20 cellular contexts compared by ENCODE assay signal in the genomic region with DNA sequence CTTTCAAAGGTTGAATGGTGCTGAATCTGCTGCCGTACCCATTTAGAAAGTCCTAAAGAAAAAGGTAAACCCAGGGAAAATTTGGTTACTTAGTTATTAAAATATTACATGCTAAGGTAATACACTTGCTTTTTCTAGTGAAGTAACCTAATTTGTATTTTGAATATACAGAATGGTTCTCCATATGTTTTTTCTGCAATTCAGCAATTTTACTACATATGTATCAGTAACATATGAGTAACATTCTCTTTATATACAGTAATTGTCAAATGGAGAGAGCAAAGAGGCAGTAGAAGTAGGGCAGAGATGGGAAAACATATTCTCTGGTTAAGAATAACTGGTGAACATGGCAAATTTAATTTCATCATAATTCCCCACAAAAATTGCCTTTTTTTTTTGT.
A peak's percentile ranks its signal among the peaks of the same experiment; 100 is the strongest.
DNase-seq lines count a peak whose midpoint lies in the region; ATAC-seq, FAIRE-seq and TF ChIP-seq lines count a peak whose summit lies in the region.
"Had no signal": no experiment of that assay in that cellular context is flagged by ENCODE, and none has a peak within 500 bp of the region (broad histone marks: within the 10 kb centered on the region; RNA-seq: fewer than 3 reads in every experiment).

No MANE protein-coding gene starts in this region.

- no peak overlapping the region for H3K4ac ChIP-seq in IMR-90 (ENCODE audit: low read depth, low read length)

- no peak overlapping the region for H4K8ac ChIP-seq in IMR-90 (ENCODE audit: low read depth in 2 of 2, low read length in 2 of 2)

- dilution Hi-C loops in IMR-90 (cut with HindIII; ENCODE audit: low sequenced_read_pairs, unreplicated experiment) = no loop called here

- H2AK5ac ChIP-seq in IMR-90 (ENCODE audit: low read depth, low read length) = no peak overlapping the region

- H4K5ac ChIP-seq in IMR-90 (ENCODE audit: low read depth, low read length) = no peak overlapping the region

- H3K9me3 ChIP-seq in A549 (no peaks in the 10 kb centered on the region), IMR-90 (ENCODE audit: control insufficient read depth, insufficient read depth, low read length) (no peaks in the 10 kb centered on the region), K562 (replicated peaks; ENCODE audit: control insufficient read depth, insufficient read depth, low read depth, low read length) (no peaks in the 10 kb centered on the region), osteoblast (ENCODE audit: low read depth, low read length) (no peaks in the 10 kb centered on the region), MM.1S (replicated peaks; ENCODE audit: insufficient read depth, low read length) (no peaks in the 10 kb centered on the region)
- H3K9me3 ChIP-seq: Caco-2 had no signal

- FAIRE-seq in A549 (lab: Jason Lieb, UNC) (no peak), K562 (lab: Jason Lieb, UNC) (no peak), GM12892 (lab: Jason Lieb, UNC) (no peak)
- FAIRE-seq: A204.1, D721Med, G401.6 had no signal

- H3K4me2 ChIP-seq in A549 (no peak overlapping the region), IMR-90 (ENCODE audit: low read depth, low read length) (no peak overlapping the region), K562 (ENCODE audit: insufficient read depth, low read length) (no peak overlapping the region), osteoblast (ENCODE audit: insufficient read depth, low read length) (no peak overlapping the region), MM.1S (ENCODE audit: low read depth, low read length) (no peak overlapping the region)
- H3K4me2 ChIP-seq: BLaER1 treated with 17β-estradiol and CSF1 and Interleukin-3, amounts not matched to agents 10 nM and 100 nM had no signal

- TF ChIP-seq EP300 in A549 (IDR thresholded peaks at IDR 0.05) (no peak), K562 (IDR thresholded peaks at IDR 0.05; ENCODE audit: low read length) (no peak)

- H4K20me1 ChIP-seq in IMR-90 (ENCODE audit: insufficient read depth, low read length) = no peaks in the 10 kb centered on the region
- no peaks in the 10 kb centered on the region for H4K20me1 ChIP-seq in K562 (replicated peaks; ENCODE audit: control insufficient read depth, insufficient read depth, low read length)
- H4K20me1 ChIP-seq in osteoblast (ENCODE audit: insufficient read depth, low read length) = no peaks in the 10 kb centered on the region
- no peaks in the 10 kb centered on the region; the same call in 1 of the 2 replicates for H4K20me1 ChIP-seq in MM.1S (ENCODE audit: insufficient read depth, low read length)
- H4K20me1 ChIP-seq: BLaER1 treated with 17β-estradiol and CSF1 and Interleukin-3, amounts not matched to agents 10 nM and 100 nM had no signal

- no peaks in the 10 kb centered on the region for H3K79me2 ChIP-seq in K562 (ENCODE audit: control insufficient read depth, insufficient read depth, low read length)
- H3K79me2 ChIP-seq in osteoblast (ENCODE audit: insufficient read depth, low read length) = no peaks in the 10 kb centered on the region
- H3K79me2 ChIP-seq in MM.1S (ENCODE audit: low read length) = no peaks in the 10 kb centered on the region

- H3K4me3 ChIP-seq in A549 = no peak overlapping the region
- no peak overlapping the region for H3K4me3 ChIP-seq in IMR-90 (ENCODE audit: insufficient read depth, low read depth, low read length)
- H3K4me3 ChIP-seq in K562 = no peak overlapping the region
- no peak overlapping the region for H3K4me3 ChIP-seq in osteoblast (ENCODE audit: insufficient read depth, low read length)
- H3K4me3 ChIP-seq in MM.1S (ENCODE audit: low read length) = no peak overlapping the region
- H3K4me3 ChIP-seq: BLaER1 treated with 17β-estradiol and CSF1 and Interleukin-3, amounts not matched to agents 10 nM and 100 nM had no signal

- no peak overlapping the region for H3K27ac ChIP-seq in A549
- no peak overlapping the region for H3K27ac ChIP-seq in IMR-90 (ENCODE audit: insufficient read depth, low read length)
- H3K27ac ChIP-seq in K562 (ENCODE audit: extremely low read depth, low read depth, low read length) = no peak overlapping the region
- H3K27ac ChIP-seq in osteoblast (ENCODE audit: low read depth, low read length) = no peak overlapping the region
- no peak overlapping the region for H3K27ac ChIP-seq in MM.1S (ENCODE audit: low read length)
- H3K27ac ChIP-seq: BLaER1 treated with 17β-estradiol and CSF1 and Interleukin-3, amounts not matched to agents 10 nM and 100 nM; C4-2B had no signal

- intact Hi-C loops in IMR-90 (cut with micrococcal nuclease) = no loop called here
- intact Hi-C loops in K562 (cut with micrococcal nuclease) = no loop called here

- WGBS in A549 (ENCODE audit: missing lambda C conversion rate) = 98% methylated on average over 1 of the region's 1 CpG
- WGBS in IMR-90 (ENCODE audit: extremely low coverage in 2 of 2, insufficient read length in 1 of 2), 2 experiments = no CpG with 5 or more reads among the region's 1 CpG
- 93% methylated on average over 1 of the region's 1 CpG for WGBS in K562 (ENCODE audit: insufficient coverage, low coverage, missing lambda C conversion rate)

- no peak overlapping the region for H4K91ac ChIP-seq in IMR-90 (ENCODE audit: insufficient read depth, low read depth, low read length)

- H3K14ac ChIP-seq in IMR-90 (replicated peaks; ENCODE audit: low read depth, low read length) = no peak overlapping the region

- no peaks in the 10 kb centered on the region for H3K9me2 ChIP-seq in MM.1S (replicated peaks; ENCODE audit: insufficient read depth, low read length)

- TF ChIP-seq RAD21 in A549 (conservative IDR thresholded peaks at IDR 0.05 in 1 of 2, IDR thresholded peaks at IDR 0.05 in 1 of 2) = no peak
- TF ChIP-seq RAD21 in IMR-90 (IDR thresholded peaks at IDR 0.05; ENCODE audit: low read length) = no peak
- TF ChIP-seq RAD21 in K562 (CRISPR knock-in tag; conservative IDR thresholded peaks at IDR 0.05 in 1 of 2, IDR thresholded peaks at IDR 0.05 in 1 of 2) = no peak

- no peak overlapping the region for H3K18ac ChIP-seq in IMR-90 (ENCODE audit: low read depth, low read length)

- TF ChIP-seq CTCF in A549 (IDR thresholded peaks at IDR 0.05) = no peak
- TF ChIP-seq CTCF in IMR-90 (conservative IDR thresholded peaks at IDR 0.05; ENCODE audit: low read depth, low read length) = no peak
- no peak for TF ChIP-seq CTCF in K562 (IDR thresholded peaks at IDR 0.05 in 2 of 3, conservative IDR thresholded peaks at IDR 0.05 in 1 of 3; ENCODE audit: insufficient read depth in 2 of 3, low read depth in 1 of 3, low read length in 3 of 3)
- no peak for TF ChIP-seq CTCF in osteoblast (IDR thresholded peaks at IDR 0.05; ENCODE audit: extremely low read depth, low read depth, low read length)
- no peak for TF ChIP-seq CTCF in MM.1S (IDR thresholded peaks at IDR 0.05; ENCODE audit: low read length)

- H3K23ac ChIP-seq in IMR-90 (ENCODE audit: low read depth, low read length) = no peak overlapping the region

- H3K9me1 ChIP-seq in IMR-90 (ENCODE audit: insufficient read depth, low read length) (no peaks in the 10 kb centered on the region), K562 (ENCODE audit: control insufficient read depth, insufficient read depth, low read length) (no peaks in the 10 kb centered on the region)

- CTCF ChIA-PET in A549 (lab: Yijun Ruan, JAX) = no interaction called here
- CTCF ChIA-PET in IMR-90 (lab: Yijun Ruan, JAX) = no interaction called here
- CTCF ChIA-PET in K562 (lab: Yijun Ruan, JAX; ENCODE audit: low intra/inter-chr PET ratio) = no interaction called here

- H3K56ac ChIP-seq in IMR-90 (ENCODE audit: extremely low read depth, insufficient read depth, low read length) = no peak overlapping the region

- DNase-seq in A549 (ENCODE audit: low read depth in 1 of 2, low spot score in 1 of 2) (no peak), IMR-90 (no peak), K562 (ENCODE audit: extremely low read depth in 1 of 4, low spot score in 3 of 4) (no peak), osteoblast (ENCODE audit: insufficient read length, low spot score, missing footprints) (peak; percentile 32), MM.1S (no peak), GM12892 (ENCODE audit: insufficient read length) (no peak)
- DNase-seq: 8988T; AML-193; Caco-2; Calu3; CD4-positive, alpha-beta T cell; CD8-positive, alpha-beta T cell; DMS79 treated with DMSO at 0.1 percent for 48 hours; GF-D8 had no signal

- H2AK9ac ChIP-seq in IMR-90 (replicated peaks; ENCODE audit: low read depth, low read length, poor library complexity) = no peak overlapping the region

- POLR2A ChIA-PET in A549 (lab: Yijun Ruan, JAX) = no interaction called here
- POLR2A ChIA-PET in IMR-90 (lab: Charles Lee; ENCODE audit: unreplicated experiment) = no interaction called here
- POLR2A ChIA-PET in K562 (lab: Yijun Ruan, JAX) = no interaction called here

- ATAC-seq in A549 (no peak), IMR-90 (ENCODE audit: low read depth) (no peak), K562 (no peak), GM18520 (IDR thresholded peaks at IDR 0.05; ENCODE audit: unreplicated experiment) (no peak)
- ATAC-seq: CD8-positive, alpha-beta T cell had no signal

- H2BK5ac ChIP-seq in IMR-90 (ENCODE audit: low read depth, low read length, poor library complexity, severe bottlenecking) = no peak overlapping the region

- H2BK20ac ChIP-seq in IMR-90 (ENCODE audit: low read depth, low read length) = no peak overlapping the region

- in situ Hi-C loops in IMR-90 (cut with MboI; ENCODE audit: low sequenced_read_pairs) = no loop called here
- in situ Hi-C loops in K562 (cut with MboI) = no loop called here

- no peak for TF ChIP-seq POLR2A in A549 (IDR thresholded peaks at IDR 0.05; ENCODE audit: low read length)
- TF ChIP-seq POLR2A in IMR-90 (IDR thresholded peaks at IDR 0.05; ENCODE audit: low read depth, low read length) = no peak
- no peak for TF ChIP-seq POLR2A in K562 (conservative IDR thresholded peaks at IDR 0.05)
- TF ChIP-seq POLR2A in GM12892 (IDR thresholded peaks at IDR 0.05; ENCODE audit: low read depth, low read length) = no peak

- 0 out of 4 replicates have a peak, but pooled peaks cover 0 to 6% of the 10 kb centered on the region in 2 experiments for H3K79me1 ChIP-seq in IMR-90 (ENCODE audit: low read depth in 1 of 2, low read length in 2 of 2)

- peaks cover 1% of the 10 kb centered on the region; the same call in 1 of the 2 replicates for H3K36me3 ChIP-seq in IMR-90 (ENCODE audit: control insufficient read depth, insufficient read depth, low read length)
- peaks cover 18% of the 10 kb centered on the region; the same call in 1 of the 3 replicates for H3K36me3 ChIP-seq in K562 (ENCODE audit: control insufficient read depth, insufficient read depth, low read length)
- peaks cover 7% of the 10 kb centered on the region for H3K36me3 ChIP-seq in osteoblast (ENCODE audit: insufficient read depth, low read length)
- H3K36me3 ChIP-seq in MM.1S (replicated peaks; ENCODE audit: insufficient read depth, low read length) = no peaks in the 10 kb centered on the region

- no peaks in the 10 kb centered on the region for H3K4me1 ChIP-seq in A549
- no peaks in the 10 kb centered on the region for H3K4me1 ChIP-seq in IMR-90 (ENCODE audit: control insufficient read depth, insufficient read depth, low read length)
- H3K4me1 ChIP-seq in K562 (replicated peaks in 1 of 2; ENCODE audit: control insufficient read depth in 2 of 2, insufficient read depth in 2 of 2, low read length in 2 of 2) = no peaks in the 10 kb centered on the region
- no peaks in the 10 kb centered on the region for H3K4me1 ChIP-seq in osteoblast (ENCODE audit: insufficient read depth, low read length)
- no peaks in the 10 kb centered on the region for H3K4me1 ChIP-seq in MM.1S (ENCODE audit: low read length)
- H3K4me1 ChIP-seq: Caco-2 had no signal

- H2BK120ac ChIP-seq in IMR-90 (ENCODE audit: low read depth, low read length) = no peak overlapping the region

- H3K27me3 ChIP-seq in IMR-90 (ENCODE audit: control insufficient read depth, insufficient read depth, low read length) (no peaks in the 10 kb centered on the region), K562 (ENCODE audit: control insufficient read depth in 2 of 2, insufficient read depth in 2 of 2, low read length in 2 of 2) (no peaks in the 10 kb centered on the region), osteoblast (ENCODE audit: insufficient read depth, low read length) (no peaks in the 10 kb centered on the region), MM.1S (replicated peaks; ENCODE audit: insufficient read depth, low read length) (no peaks in the 10 kb centered on the region)
- H3K27me3 ChIP-seq: BLaER1 treated with 17β-estradiol and CSF1 and Interleukin-3, amounts not matched to agents 10 nM and 100 nM had no signal

- H3F3A ChIP-seq in MM.1S (ENCODE audit: insufficient read depth, low read length) = no peaks in the 10 kb centered on the region

- H2AFZ ChIP-seq in IMR-90 (replicated peaks; ENCODE audit: low read length, poor library complexity) (no peak overlapping the region), K562 (ENCODE audit: low read depth, low read length) (no peak overlapping the region), osteoblast (ENCODE audit: low read length) (no peak overlapping the region), MM.1S (ENCODE audit: low read length) (no peak overlapping the region)

- H2BK15ac ChIP-seq in IMR-90 (ENCODE audit: low read depth, low read length) = no peak overlapping the region

- no TSS peak for BruUV-seq in IMR-90 (replicated peaks; lab: Mats Ljungman, UMichigan)
- no TSS peak for BruUV-seq in K562 (replicated peaks; lab: Mats Ljungman, UMichigan)

- H3K9ac ChIP-seq in IMR-90 (ENCODE audit: low read depth, low read length) (no peak overlapping the region), K562 (ENCODE audit: insufficient read depth in 1 of 2, low read depth in 2 of 2, low read length in 2 of 2) (no peak overlapping the region), MM.1S (ENCODE audit: low read length) (no peak overlapping the region)
- H3K9ac ChIP-seq: BLaER1 treated with 17β-estradiol and CSF1 and Interleukin-3, amounts not matched to agents 10 nM and 100 nM had no signal
